10 cellular contexts compared by ENCODE assay signal in the genomic region with DNA sequence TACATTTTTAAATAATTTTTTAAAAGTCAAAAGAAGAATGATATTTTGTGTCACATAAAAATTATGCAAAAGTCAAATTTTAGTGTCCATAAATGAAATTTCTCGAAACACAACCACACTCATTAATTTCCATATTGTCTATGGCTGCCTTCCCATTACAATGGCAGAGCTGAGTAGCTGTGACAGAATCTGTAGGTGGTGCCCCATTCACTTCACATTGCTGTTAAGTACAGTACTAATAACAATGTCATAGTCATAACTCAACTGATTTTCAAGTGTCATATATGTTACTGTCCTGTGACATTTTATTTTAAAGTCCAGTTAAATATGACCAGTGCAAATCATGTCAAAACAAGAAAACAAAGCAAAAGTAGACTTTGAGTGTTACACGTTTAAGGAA.
"Had no signal": no experiment of that assay in that cellular context is flagged by ENCODE, and none has a peak within 500 bp of the region (broad histone marks: within the 10 kb centered on the region; RNA-seq: fewer than 3 reads in every experiment).

No MANE protein-coding gene starts in this region.

- FAIRE-seq: HepG2, HTR-8/SVneo, K562 had no signal

- ATAC-seq: HepG2, K562 had no signal

- DNase-seq: IMR-90, Karpas-422, KBM-7, KG1 had no signal

- H3K27ac ChIP-seq: HL-60, KMS-11 had no signal

- H3K4me3 Mint-ChIP-seq: IgD-negative memory B cell had no signal

- H3K4me3 ChIP-seq: K562 had no signal

- H3K9ac ChIP-seq: KMS-11 had no signal

- H3K36me3 Mint-ChIP-seq: IgD-negative memory B cell had no signal

- H3K27ac Mint-ChIP-seq: IgD-negative memory B cell had no signal

- H3K4me2 ChIP-seq: KMS-11 had no signal

- H3K4me1 Mint-ChIP-seq: IgD-negative memory B cell had no signal

- H3K27me3 Mint-ChIP-seq: IgD-negative memory B cell had no signal
